In the genomic region with DNA sequence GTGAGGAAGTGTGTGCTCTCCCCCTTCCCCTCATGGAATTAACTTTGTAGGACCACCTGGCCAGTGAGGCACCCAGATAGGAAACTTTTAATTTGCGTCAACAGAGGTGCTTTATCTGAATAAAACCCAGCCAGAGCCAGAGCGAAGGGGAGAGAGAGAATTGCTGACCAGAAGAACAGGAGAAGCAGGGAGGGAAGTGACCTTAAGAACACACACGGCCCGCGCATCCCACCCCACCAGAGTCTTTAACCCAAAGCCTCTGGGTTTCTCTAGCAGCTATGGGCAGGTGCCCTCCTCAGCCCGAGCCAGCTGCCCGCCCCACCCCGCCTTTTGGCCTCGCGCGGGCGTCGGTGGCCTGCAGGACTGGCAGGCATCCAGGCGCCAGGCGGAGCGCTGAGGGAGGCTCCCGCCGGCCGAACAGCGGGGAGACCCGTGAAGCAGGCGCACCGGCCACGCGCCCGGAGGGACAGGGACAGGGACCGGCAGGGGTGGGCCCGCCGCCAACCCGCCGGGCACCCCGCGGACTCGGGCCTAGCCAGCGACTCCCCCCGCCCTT, we compare ENCODE assay signal across 8 cellular contexts. TPM values are rescaled to one million over a fixed set of nuclear protein-coding genes. Genes with fewer than 3 reads are reported as not detected.
A peak's percentile ranks its signal among the peaks of the same experiment; 100 is the strongest.
DNase-seq lines count a peak whose midpoint lies in the region; ATAC-seq, FAIRE-seq and TF ChIP-seq lines count a peak whose summit lies in the region.

No MANE protein-coding gene starts in this region.

- intact Hi-C loops in activated B cell treated with CpG ODN at 0.5 μM for 24 hours (cut with micrococcal nuclease): loop anchor here (1.0 to 10.0 kb wide), 5 partner anchors 89 to 1965 kb away; partner anchors contain the start of genes GLRX and RGMB

- CTCF ChIA-PET in activated B cell treated with CpG ODN at 0.5 μM for 24 hours (lab: Charles Lee): interaction anchor here (1.0 to 4.3 kb wide), 8 partner anchors 55 to 359 kb away, joined by 3 to 21 read pairs (median 4); partner anchors contain the start of gene LIX1
- CTCF ChIA-PET in H1 (lab: Charles Lee; ENCODE audit: partially characterized antibody): interaction anchor here (0.6 to 2.0 kb wide), 4 partner anchors 19 to 471 kb away, joined by 3 to 4 read pairs (median 4); partner anchors contain the start of gene LIX1

- no peak overlapping the region for H2BK20ac ChIP-seq in H1 (ENCODE audit: low read length)

- H3K79me2 ChIP-seq in H1 (ENCODE audit: control insufficient read depth in 1 of 2, insufficient read depth in 2 of 2, low read length in 2 of 2): no peaks in the 10 kb centered on the region

- H3K4me3 ChIP-seq in AG09309 (ENCODE audit: control insufficient read depth, low read depth, low read length) (peak overlapping the region; percentile 59), H1 (ENCODE audit: extremely low read depth in 1 of 4, insufficient read depth in 2 of 4, low read depth in 3 of 4, low read length in 4 of 4) (peak overlapping the region; percentile 70 to 94 (median 74))

- 0 out of 2 replicates have a peak overlapping the region, but pooled peaks have one; percentile 93 for H2BK5ac ChIP-seq in H1 (ENCODE audit: low read depth, low read length)

- H3K4me1 ChIP-seq in H1 (replicated peaks in 1 of 4; ENCODE audit: control insufficient read depth in 3 of 4, insufficient read depth in 4 of 4, low read length in 3 of 4): peaks cover 0 to 5% (median 2%) of the 10 kb centered on the region in 4 experiments; a peak in 3 of 7 replicates

- TF ChIP-seq EP300 in H1 (IDR thresholded peaks at IDR 0.05; ENCODE audit: borderline replicate concordance in 1 of 2, low read depth in 2 of 2, low read length in 2 of 2): no peak

- TF ChIP-seq RAD21 in H1 (IDR thresholded peaks at IDR 0.05 in 1 of 2, conservative IDR thresholded peaks at IDR 0.05 in 1 of 2; ENCODE audit: low read depth in 2 of 2, low read length in 2 of 2): no peak

- H3K36me3 Mint-ChIP-seq in activated B cell treated with CpG ODN at 0.5 μM for 24 hours (ENCODE audit: low read depth): peaks cover 26% of the 10 kb centered on the region

- DNase-seq in AG09309 (ENCODE audit: low read depth) (no peak), GM13977 (ENCODE audit: low spot score) (peak; percentile 66), NCI-H2029 treated with DMSO at 0.1 percent for 48 hours (lab: John Stamatoyannopoulos, UW) (peak; percentile 36), activated B cell treated with CpG ODN at 0.5 μM for 24 hours (no peak), H1 (ENCODE audit: low read depth in 1 of 2, low spot score in 2 of 2) (peak in 1 of 2 experiments; percentile 73), medulla oblongata (ENCODE audit: extremely low spot score) (peak; percentile 84), superior temporal gyrus (ENCODE audit: extremely low spot score) (peak; percentile 75)

- H3K36me3 ChIP-seq in H1 (ENCODE audit: control insufficient read depth in 2 of 4, insufficient read depth in 4 of 4, low read length in 3 of 4): no peaks in the 10 kb centered on the region

- peak overlapping the region; percentile 27 for H2BK120ac ChIP-seq in H1 (replicated peaks; ENCODE audit: low read depth, low read length)

- H3K27me3 ChIP-seq in H1 (replicated peaks in 1 of 4; ENCODE audit: control insufficient read depth in 3 of 4, extremely low read depth in 1 of 4, insufficient read depth in 3 of 4, low read length in 3 of 4): no peaks in the 10 kb centered on the region; a peak in 2 of 7 replicates

- TF ChIP-seq CTCF in AG09309 (IDR thresholded peaks at IDR 0.05; ENCODE audit: control insufficient read depth, insufficient read depth, low read depth, low read length, missing control alignments) (no peak), GM13977 (IDR thresholded peaks at IDR 0.05; ENCODE audit: extremely low read depth, insufficient read depth, missing control alignments) (no peak), activated B cell treated with CpG ODN at 0.5 μM for 24 hours (IDR thresholded peaks at IDR 0.05) (no peak), H1 (IDR thresholded peaks at IDR 0.05; ENCODE audit: control extremely low read depth in 1 of 3, insufficient read depth in 1 of 3, low read depth in 1 of 3, low read length in 3 of 3) (no peak)

- H3K4me3 Mint-ChIP-seq in activated B cell treated with CpG ODN at 0.5 μM for 24 hours: peak overlapping the region; percentile 97

- H3K14ac ChIP-seq in H1 (ENCODE audit: insufficient read length): no peak overlapping the region

- peak overlapping the region; percentile 62 to 86 (median 74) for H3K9ac ChIP-seq in H1 (replicated peaks in 1 of 4; ENCODE audit: extremely low read depth in 1 of 4, low read depth in 3 of 4, low read length in 3 of 4)

- no peak overlapping the region; the same call in 1 of the 2 replicates for H3K18ac ChIP-seq in H1 (ENCODE audit: extremely low read depth, low read length)

- POLR2A ChIA-PET in activated B cell treated with CpG ODN at 0.5 μM for 24 hours (lab: Charles Lee): interaction anchor here (0.5 to 2.8 kb wide), 31 partner anchors 9 to 1253 kb away, joined by 3 to 86 read pairs (median 7); partner anchors contain the start of genes CAST, ERAP2, LNPEP and RIOK2
- POLR2A ChIA-PET in H1 (lab: Charles Lee; ENCODE audit: partially characterized antibody): interaction anchor here (0.8 to 1.2 kb wide), 3 partner anchors 84 to 1079 kb away, joined by 3 to 6 read pairs (median 3); partner anchors contain the start of gene CAST

- peak overlapping the region; percentile 95 for H4K8ac ChIP-seq in H1 (ENCODE audit: extremely low read depth, insufficient read depth, low read length)

- H2BK15ac ChIP-seq in H1 (ENCODE audit: low read length): no peak overlapping the region

- 2% methylated on average over 13 of the region's 36 CpGs; no CpG with 5 or more reads in 1 of the 2 experiments for WGBS in H1 (ENCODE audit: extremely low coverage in 1 of 2, insufficient coverage in 1 of 2, insufficient read length in 1 of 2, insufficient replicate concordance in 2 of 2, low coverage in 1 of 2, low lambda C conversion rate in 2 of 2, missing lambda C conversion rate in 1 of 2), 2 experiments

- H3K27ac Mint-ChIP-seq in activated B cell treated with CpG ODN at 0.5 μM for 24 hours: peak overlapping the region; percentile 99

- H4K5ac ChIP-seq in H1 (ENCODE audit: insufficient read length, low read depth, low read length): peak overlapping the region; percentile 29

- H3K79me1 ChIP-seq in H1 (ENCODE audit: low read depth, low read length): no peaks in the 10 kb centered on the region

- H3K4me2 ChIP-seq in H1 (ENCODE audit: insufficient read depth in 1 of 2, low read depth in 2 of 2, low read length in 2 of 2): peak overlapping the region; percentile 64 to 78

- H4K91ac ChIP-seq in H1 (replicated peaks; ENCODE audit: insufficient read length, low read length): no peak overlapping the region

- H4K20me1 ChIP-seq in H1 (replicated peaks in 1 of 2; ENCODE audit: control insufficient read depth in 1 of 2, insufficient read depth in 2 of 2, low read length in 2 of 2): no peaks in the 10 kb centered on the region

- H3K56ac ChIP-seq in H1 (replicated peaks; ENCODE audit: insufficient read length, low read depth, low read length): peak overlapping the region; percentile 67

- ATAC-seq in HG02852 (IDR thresholded peaks at IDR 0.05; ENCODE audit: unreplicated experiment) (peak; percentile 35), activated B cell treated with CpG ODN at 0.5 μM for 24 hours (ENCODE audit: low read depth) (peak; percentile 12)

- no peak overlapping the region for H3K23ac ChIP-seq in H1 (ENCODE audit: insufficient read length)

- H3K23me2 ChIP-seq in H1 (ENCODE audit: low read depth, low read length): peaks cover 3% of the 10 kb centered on the region

- H3K27ac ChIP-seq in H1 (ENCODE audit: low read depth, low read length): no peak overlapping the region; the same call in 1 of the 2 replicates

- peaks cover 48% of the 10 kb centered on the region for H3K4me1 Mint-ChIP-seq in activated B cell treated with CpG ODN at 0.5 μM for 24 hours

- H3K9me3 Mint-ChIP-seq in activated B cell treated with CpG ODN at 0.5 μM for 24 hours: no peaks in the 10 kb centered on the region

- H3K9me3 ChIP-seq in H1 (ENCODE audit: insufficient read depth in 2 of 2, low read depth in 1 of 2, low read length in 1 of 2): no peaks in the 10 kb centered on the region

- no peaks in the 10 kb centered on the region for H3K27me3 Mint-ChIP-seq in activated B cell treated with CpG ODN at 0.5 μM for 24 hours

- FAIRE-seq in H1 (lab: Jason Lieb, UNC): no peak

- peak in 1 of 2 experiments; percentile 13; a peak in 2 of 3 replicates for TF ChIP-seq POLR2A in H1 (IDR thresholded peaks at IDR 0.05; ENCODE audit: control extremely low read depth in 1 of 2, low read depth in 2 of 2, low read length in 2 of 2)

- H3K4ac ChIP-seq in H1 (replicated peaks; ENCODE audit: insufficient read length, low read depth, low read length): no peak overlapping the region

- 0 out of 2 replicates have a peak overlapping the region, but pooled peaks have one; percentile 17 for H2BK12ac ChIP-seq in H1 (ENCODE audit: low read depth, low read length)

- H2AK5ac ChIP-seq in H1 (ENCODE audit: low read depth, low read length): no peak overlapping the region

- peak overlapping the region; percentile 68; the same call in 1 of the 2 replicates for H2AFZ ChIP-seq in H1 (ENCODE audit: low read length)

- in situ Hi-C loops in GM13977 (cut with MboI; ENCODE audit: low pct_unique_long_range_greater_than_20kb, low sequenced_read_pairs, unreplicated experiment): no loop called here

TF ChIP-seq in H1, 55 proteins besides CTCF, POLR2A, EP300 and RAD21:
- TF ChIP-seq SIX5 (IDR thresholded peaks at IDR 0.05; ENCODE audit: low read depth, low read length) (no peak), MAX (IDR thresholded peaks at IDR 0.05) (no peak), POLR2AphosphoS5 (IDR thresholded peaks at IDR 0.05; ENCODE audit: low read depth, low read length) (no peak), EGR1 (IDR thresholded peaks at IDR 0.05; ENCODE audit: borderline replicate concordance, low read depth, low read length) (no peak)

RNA-seq across cellular contexts. Expression of gene ERAP1, which starts 0.6 kb away (rescaled TPM):
- 52.5 and 55.2 TPM in 2 replicates for total RNA-seq in activated B cell treated with CpG ODN at 0.5 μM for 24 hours
- 15.2 and 17.2 TPM in 2 replicates for total RNA-seq in H1 (2021; fragmentation: NEBNext Ultra II Directional; extraction: Animal tissue kit (Norgen Biotek cat#: 25700))
- 15.5 and 16.4 TPM in 2 replicates for polyA plus RNA-seq in H1 (2011; rRNA removed)
- polyA plus RNA-seq in H1 (2011; cell fraction: cytosol; rRNA removed): 11.1 TPM
- 21.3 TPM for polyA plus RNA-seq in H1 (2011; cell fraction: nucleus; rRNA removed)
- 9.5 to 14.4 TPM (median 11.5 TPM) in 4 replicates for polyA plus RNA-seq in H1 (2012, experiment 1 of 2)
- polyA plus RNA-seq in H1 (2012, experiment 2 of 2): 0.64 TPM
- polyA plus RNA-seq in H1 (2013, experiment 1 of 2): 15.0 TPM
- 12.8 TPM for polyA plus RNA-seq in H1 (2013, experiment 2 of 2)
- 61.6 and 95.1 TPM in 2 replicates for polyA minus RNA-seq in H1 (2011; rRNA and poly(A)+ RNA removed)
- 10.6 TPM for polyA minus RNA-seq in H1 (2011; cell fraction: cytosol; rRNA and poly(A)+ RNA removed)
- polyA minus RNA-seq in H1 (2011; cell fraction: nucleus; rRNA and poly(A)+ RNA removed): 21.8 TPM

Comparison
In these comparisons a context has a peak if more than half of its experiments do, and no peak if none do; other contexts are left out.
1. DNase-seq: peak in GM13977 (single experiment), NCI-H2029 treated with DMSO at 0.1 percent for 48 hours (single experiment), medulla oblongata (single experiment) and superior temporal gyrus (single experiment); none in AG09309 (single experiment) and activated B cell treated with CpG ODN at 0.5 μM for 24 hours (single experiment).